ENCODE assay signal across 25 cellular contexts in the genomic region with DNA sequence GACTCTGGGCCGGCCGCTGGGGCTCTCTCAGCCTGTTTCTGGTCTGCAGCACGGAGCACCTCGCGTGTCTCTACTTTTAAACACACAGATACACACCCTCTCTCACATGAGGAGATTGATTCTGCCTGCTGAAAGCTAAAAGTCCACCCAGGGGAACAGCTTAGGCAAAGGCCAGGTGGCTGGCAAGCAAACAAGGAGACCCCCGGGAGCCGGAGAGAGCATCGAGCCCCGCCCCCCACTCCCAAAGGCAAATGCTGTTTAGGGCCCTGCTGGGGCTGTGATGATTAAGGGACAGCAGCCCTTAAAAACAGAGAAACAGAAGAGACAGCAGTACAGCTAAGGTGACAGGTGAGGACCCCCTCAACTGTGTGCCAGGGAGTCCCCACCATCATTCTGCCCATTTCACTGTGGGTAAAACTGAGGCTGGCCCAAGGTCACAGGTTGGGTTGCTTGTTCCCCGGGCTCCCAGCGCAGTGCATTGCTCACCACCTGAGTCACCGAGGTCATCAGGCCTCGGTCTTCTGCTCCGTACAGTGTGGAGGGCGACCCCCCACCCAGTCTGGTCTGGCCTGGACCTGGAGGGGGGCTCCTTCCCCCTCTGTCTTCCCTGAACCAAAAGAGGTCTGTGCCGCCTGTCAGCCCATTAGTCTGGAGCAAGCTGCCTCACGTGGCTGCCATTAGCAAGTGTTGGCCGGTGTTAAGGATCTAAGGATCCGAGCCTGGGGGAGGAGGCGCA. TPM values are rescaled to one million over a fixed set of nuclear protein-coding genes. Genes with fewer than 3 reads are reported as not detected.
A peak's percentile ranks its signal among the peaks of the same experiment; 100 is the strongest.
DNase-seq lines count a peak whose midpoint lies in the region; ATAC-seq and TF ChIP-seq lines count a peak whose summit lies in the region.
"Had no signal": no experiment of that assay in that cellular context is flagged by ENCODE, and none has a peak within 500 bp of the region (broad histone marks: within the 10 kb centered on the region; RNA-seq: fewer than 3 reads in every experiment).

No MANE protein-coding gene starts in this region.

- ATAC-seq in gastroesophageal sphincter (peak; percentile 15), HG03354 (IDR thresholded peaks at IDR 0.05; ENCODE audit: poor library complexity, severe bottlenecking, unreplicated experiment) (no peak)
- ATAC-seq: activated naive CD8-positive, alpha-beta T cell treated with anti-CD3 and anti-CD28 coated beads, Interleukin-2, amount 50 U/mL, for 24 hours had no signal

- H3K9me3 ChIP-seq in gastroesophageal sphincter (no peaks in the 10 kb centered on the region), BE2C (no peaks in the 10 kb centered on the region)
- H3K9me3 ChIP-seq: breast epithelium, suprapubic skin, uterus had no signal

- peaks cover 27% of the 10 kb centered on the region for H3K27me3 ChIP-seq in gastroesophageal sphincter
- no peaks in the 10 kb centered on the region; the same call in 1 of the 2 replicates for H3K27me3 ChIP-seq in BE2C
- H3K27me3 ChIP-seq: uterus had no signal

- no peak for TF ChIP-seq CTCF in gastroesophageal sphincter (IDR thresholded peaks at IDR 0.05)
- TF ChIP-seq CTCF in retinal pigment epithelial cell (conservative IDR thresholded peaks at IDR 0.05; ENCODE audit: low read depth, low read length) = no peak
- TF ChIP-seq CTCF in BE2C (IDR thresholded peaks at IDR 0.05; ENCODE audit: low read depth, low read length) = no peak

- H3K27ac ChIP-seq in gastroesophageal sphincter = no peak overlapping the region
- H3K27ac ChIP-seq: breast epithelium, suprapubic skin, uterus had no signal

- H3K4me3 ChIP-seq in gastroesophageal sphincter (no peak overlapping the region), retinal pigment epithelial cell (ENCODE audit: low read length) (no peak overlapping the region), BE2C (ENCODE audit: low read depth, low read length) (no peak overlapping the region)
- H3K4me3 ChIP-seq: breast epithelium, suprapubic skin, uterus had no signal

- no CpG with 5 or more reads among the region's 20 CpGs for WGBS in gastroesophageal sphincter (ENCODE audit: low coverage in 1 of 2), 2 donors

- DNase-seq in NCI-H2227 treated with DMSO at 0.1 percent for 48 hours (lab: John Stamatoyannopoulos, UW) (peak; percentile 16), NCI-H2227 (lab: John Stamatoyannopoulos, UW; ENCODE audit: unreplicated experiment) (no peak), NCI-H82 treated with DMSO at 0.1 percent for 48 hours (lab: John Stamatoyannopoulos, UW; ENCODE audit: unreplicated experiment) (peak; percentile 39), retinal pigment epithelial cell (ENCODE audit: low read depth) (peak; percentile 29), NCI-H345 (lab: John Stamatoyannopoulos, UW) (no peak), BE2C (no peak)
- DNase-seq: activated effector memory CD4-positive, alpha-beta T cell treated with Interleukin-2 at 50 U/mL for 16 hours; GDM1; hippocampal formation; NCI-H1105; NCI-H2107; NCI-H748 treated with DMSO at 0.1 percent for 48 hours; SHP77 treated with DMSO at 0.1 percent for 48 hours; T-helper 1 cell had no signal

- H3K36me3 ChIP-seq in gastroesophageal sphincter (peaks cover 0 to 26% of the 10 kb centered on the region in 2 donors), BE2C (no peaks in the 10 kb centered on the region)
- H3K36me3 ChIP-seq: breast epithelium, uterus had no signal

- TF ChIP-seq EP300 in gastroesophageal sphincter (IDR thresholded peaks at IDR 0.05) = no peak

- peaks cover 0 to 8% (median 0%) of the 10 kb centered on the region in 3 donors for H3K4me1 ChIP-seq in gastroesophageal sphincter
- peaks cover 9% of the 10 kb centered on the region for H3K4me1 ChIP-seq in BE2C
- H3K4me1 ChIP-seq: breast epithelium, suprapubic skin, uterus had no signal

- TF ChIP-seq POLR2A in gastroesophageal sphincter (IDR thresholded peaks at IDR 0.05) = no peak

RNA-seq across cellular contexts. Expression of gene CABP7, which starts 6.9 kb away (rescaled TPM):
- total RNA-seq in gastroesophageal sphincter = under 1 TPM in 3 of 4 donors, not detected in 1; 0.27 to 0.62 (median 0.32) TPM
- polyA plus RNA-seq in BE2C (2012; ENCODE audit: insufficient read depth, insufficient read length, low read depth) = 0.79 TPM
- total RNA-seq: breast epithelium, HT-29, kidney epithelial cell, LHCN-M2, lung microvascular endothelial cell, osteocyte had no signal

RNA-seq across cellular contexts. Expression of gene ZMAT5, which starts 40.1 kb away (rescaled TPM):
- 10 to 100 TPM; 10.6 to 26.5 (median 17.1) TPM for total RNA-seq in gastroesophageal sphincter
- polyA plus RNA-seq in BE2C (2012; ENCODE audit: insufficient read depth, insufficient read length, low read depth) = 49.6 TPM

RNA-seq across cellular contexts. Expression of gene UQCR10, which starts 40.5 kb away (rescaled TPM):
- 10 to 100 TPM; 54.3 to 78.6 (median 64.9) TPM for total RNA-seq in gastroesophageal sphincter
- polyA plus RNA-seq in BE2C (2012; ENCODE audit: insufficient read depth, insufficient read length, low read depth) = 801 TPM

Comparison
In these comparisons a context has a peak if more than half of its experiments do, and no peak if none do; other contexts are left out.
1. DNase-seq: peak in NCI-H2227 treated with DMSO at 0.1 percent for 48 hours (single experiment), NCI-H82 treated with DMSO at 0.1 percent for 48 hours (single experiment) and retinal pigment epithelial cell (single experiment); none in NCI-H2227 (single experiment), NCI-H345 (single experiment) and BE2C (single experiment).